8 cellular contexts compared by ENCODE assay signal in genomic region chr10:71211759-71212248, GRCh38. TPM values are rescaled to one million over a fixed set of nuclear protein-coding genes. Genes with fewer than 3 reads are reported as not detected.
DNase-seq lines count a peak whose midpoint lies in the region; ATAC-seq and TF ChIP-seq lines count a peak whose summit lies in the region.

No MANE protein-coding gene starts in this region.

- H3K9ac ChIP-seq in mucosa of rectum (ENCODE audit: low read depth in 1 of 2, low read length in 2 of 2): peak overlapping the region; percentile 0 to 89

- H3K27me3 Mint-ChIP-seq in chondrocyte (ENCODE audit: low read depth): peaks cover 22% of the 10 kb centered on the region

- peaks cover 0 to 43% of the 10 kb centered on the region in 2 donors for H3K4me1 ChIP-seq in right atrium auricular region
- peaks cover 16 to 29% of the 10 kb centered on the region in 2 donors for H3K4me1 ChIP-seq in mucosa of rectum (ENCODE audit: control insufficient read depth in 2 of 2, insufficient read depth in 2 of 2, low read length in 2 of 2)
- H3K4me1 ChIP-seq in uterus: no peaks in the 10 kb centered on the region

- no peaks in the 10 kb centered on the region for H3K36me3 Mint-ChIP-seq in chondrocyte (ENCODE audit: low read depth)

- H3K27ac ChIP-seq in right atrium auricular region (peak overlapping the region; percentile 89 to 91), mucosa of rectum (ENCODE audit: low read depth in 2 of 2, low read length in 2 of 2) (peak overlapping the region in 1 of 2 donors; percentile 19), uterus (peak overlapping the region; percentile 79 to 90)

- no peak for TF ChIP-seq POLR2A in uterus (IDR thresholded peaks at IDR 0.05)

- H3K4me3 Mint-ChIP-seq in chondrocyte (ENCODE audit: unreplicated experiment): peak overlapping the region; percentile 51

- H3K4me3 ChIP-seq in right atrium auricular region: peak overlapping the region; percentile 59 to 80
- peak overlapping the region; percentile 51 to 68 for H3K4me3 ChIP-seq in mucosa of rectum (ENCODE audit: low read length in 2 of 2)
- peak overlapping the region; percentile 46 to 65 for H3K4me3 ChIP-seq in uterus

- ATAC-seq in Right ventricle myocardium inferior: no peak

- H3K4me1 Mint-ChIP-seq in chondrocyte (ENCODE audit: low read depth): peaks cover 38% of the 10 kb centered on the region

- no peaks in the 10 kb centered on the region for H3K9me3 ChIP-seq in right atrium auricular region
- no peaks in the 10 kb centered on the region for H3K9me3 ChIP-seq in mucosa of rectum (ENCODE audit: control insufficient read depth in 2 of 2, low read length in 2 of 2)
- no peaks in the 10 kb centered on the region for H3K9me3 ChIP-seq in uterus

- DNase-seq in right atrium auricular region (ENCODE audit: low spot score) (no peak), Right ventricle myocardium inferior (ENCODE audit: missing footprints) (no peak), chondrocyte (ENCODE audit: low spot score) (no peak), uterus (no peak), cerebellar nuclear complex (lab: John Stamatoyannopoulos, UW) (no peak), AML-193 (lab: John Stamatoyannopoulos, UW) (no peak), NCI-H526 (lab: John Stamatoyannopoulos, UW) (no peak)

- intact Hi-C loops in Right ventricle myocardium inferior (cut with DNase I) (loop anchor here (1.0 to 5.0 kb wide), 3 partner anchors 51 to 145 kb away; no protein-coding TSS in a partner anchor), uterus (cut with DNase I; ENCODE audit: low total_unique reads) (loop anchor here (10.0 kb wide), 1 partner anchor 53 kb away; no protein-coding TSS in a partner anchor)

- no peak for TF ChIP-seq CTCF in right atrium auricular region (IDR thresholded peaks at IDR 0.05)
- no peak for TF ChIP-seq CTCF in chondrocyte (IDR thresholded peaks at IDR 0.05)
- no peak for TF ChIP-seq CTCF in uterus (IDR thresholded peaks at IDR 0.05)

- no peaks in the 10 kb centered on the region for H3K9me3 Mint-ChIP-seq in chondrocyte (ENCODE audit: low read depth)

- no peak overlapping the region for H3K27ac Mint-ChIP-seq in chondrocyte (ENCODE audit: unreplicated experiment)

- H3K36me3 ChIP-seq in right atrium auricular region (no peaks in the 10 kb centered on the region), mucosa of rectum (ENCODE audit: control insufficient read depth in 2 of 2, insufficient read depth in 2 of 2, low read length in 2 of 2) (no peaks in the 10 kb centered on the region), uterus (no peaks in the 10 kb centered on the region)

- H3K27me3 ChIP-seq in right atrium auricular region (no peaks in the 10 kb centered on the region), mucosa of rectum (ENCODE audit: control insufficient read depth in 2 of 2, insufficient read depth in 2 of 2, low read length in 2 of 2) (peaks cover 16 to 34% of the 10 kb centered on the region in 2 donors), uterus (no peaks in the 10 kb centered on the region)

RNA-seq across cellular contexts. Expression of gene UNC5B, which starts 0.6 kb away (rescaled TPM):
- total RNA-seq in right atrium auricular region (10 to 100 TPM; 10.9 to 29.2 TPM), Right ventricle myocardium inferior (13.1 TPM), chondrocyte (36.4 to 61.1 TPM (median 57.9 TPM) in 3 replicates), uterus (10 to 100 TPM in 3 of 4 donors, 1 to 10 TPM in 1; 5.3 to 26.6 (median 17.7) TPM)
